ENCODE assay signal across 1 cellular context in genomic region chr6:43705996-43706395, GRCh38.
TF ChIP-seq lines count a peak whose summit lies in the region.

No MANE protein-coding gene starts in this region.

TF ChIP-seq in K562, 482 proteins besides CTCF, POLR2A, EP300 and RAD21 (continued from another document):
- TF ChIP-seq CEBPZ (IDR thresholded peaks at IDR 0.05; ENCODE audit: borderline replicate concordance, low read depth, low read length), result no peak
- TF ChIP-seq ZNF197 (CRISPR knock-in tag; IDR thresholded peaks at IDR 0.05; ENCODE audit: low read depth), result no peak
- TF ChIP-seq CHCHD3 (CRISPR knock-in tag; IDR thresholded peaks at IDR 0.05), result no peak
- no peak for TF ChIP-seq CEBPB (tag; IDR thresholded peaks at IDR 0.05)
- no peak for TF ChIP-seq KAT7 (CRISPR knock-in tag; IDR thresholded peaks at IDR 0.05; ENCODE audit: borderline replicate concordance)
- TF ChIP-seq RBFOX2 (IDR thresholded peaks at IDR 0.05; ENCODE audit: low read depth, low read length), result no peak
- no peak for TF ChIP-seq HIVEP1 (CRISPR knock-in tag; IDR thresholded peaks at IDR 0.05)
